ENCODE assay signal across 10 cellular contexts in the genomic region with DNA sequence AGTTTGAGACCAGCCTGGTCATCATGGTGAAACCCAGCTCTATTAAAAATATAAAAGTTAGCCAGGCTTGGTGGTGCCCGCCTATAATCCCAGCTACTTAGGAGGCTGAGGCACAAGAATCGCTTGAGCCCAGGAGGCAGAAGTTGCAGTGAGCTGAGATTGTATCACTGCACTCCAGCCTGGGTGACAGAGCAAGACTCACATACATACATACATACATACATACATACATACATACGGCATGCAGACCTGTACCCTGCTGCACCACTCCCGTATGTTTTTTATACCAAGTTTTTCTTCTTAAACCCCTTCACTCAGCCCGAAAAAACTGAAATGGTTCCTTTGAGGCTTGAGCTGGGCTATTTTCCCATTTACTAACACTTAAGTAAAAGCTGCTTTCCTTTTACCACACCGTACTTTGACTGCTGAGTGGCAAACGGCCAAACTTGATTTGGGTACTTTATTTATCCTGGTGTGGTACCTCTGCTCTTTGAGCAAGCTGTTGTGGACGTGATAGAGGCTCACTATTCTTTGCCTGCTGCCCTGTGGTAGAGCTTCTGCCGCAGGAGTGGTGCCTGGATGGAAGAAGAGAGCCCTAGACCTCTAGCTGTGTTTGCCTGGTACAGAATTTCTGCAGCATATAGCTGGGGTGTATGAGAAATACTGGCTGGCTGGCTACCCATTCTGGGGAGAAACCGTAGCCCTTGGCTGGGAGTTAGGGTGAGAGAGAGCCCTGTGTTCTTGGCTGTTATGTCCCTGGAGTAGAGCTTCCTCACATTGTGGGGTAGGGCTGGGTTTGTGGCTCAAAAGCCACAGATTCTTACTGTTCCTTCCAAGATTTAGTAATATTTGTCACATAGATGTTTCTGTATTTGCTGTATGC. TPM values are rescaled to one million over a fixed set of nuclear protein-coding genes. Genes with fewer than 3 reads are reported as not detected.
DNase-seq lines count a peak whose midpoint lies in the region; ATAC-seq and TF ChIP-seq lines count a peak whose summit lies in the region.
"Had no signal": no experiment of that assay in that cellular context is flagged by ENCODE, and none has a peak within 500 bp of the region (broad histone marks: within the 10 kb centered on the region; RNA-seq: fewer than 3 reads in every experiment).

No MANE protein-coding gene starts in this region.

- no peaks in the 10 kb centered on the region for H3K27me3 ChIP-seq in BE2C
- no peaks in the 10 kb centered on the region for H3K27me3 ChIP-seq in neutrophil
- no peaks in the 10 kb centered on the region for H3K27me3 ChIP-seq in neuronal stem cell (ENCODE audit: control insufficient read depth in 3 of 3, insufficient read depth in 3 of 3, low read depth in 1 of 3, low read length in 3 of 3)
- H3K27me3 ChIP-seq in mesendoderm (ENCODE audit: insufficient read depth, low read length, poor library complexity), result no peaks in the 10 kb centered on the region

- H3K23ac ChIP-seq in neuronal stem cell (ENCODE audit: low read depth, low read length, poor library complexity) (no peak overlapping the region), mesendoderm (ENCODE audit: low read length) (no peak overlapping the region)

- H3K14ac ChIP-seq in neuronal stem cell (ENCODE audit: low read length), result no peak overlapping the region

- H3K4me2 ChIP-seq in neuronal stem cell (ENCODE audit: insufficient read depth, low read length, poor library complexity, severe bottlenecking) (no peak overlapping the region), mesendoderm (ENCODE audit: low read length) (no peak overlapping the region)

- H3K27ac ChIP-seq in neutrophil (peak overlapping the region; percentile 45), neuronal stem cell (replicated peaks; ENCODE audit: low read length) (no peak overlapping the region), mesendoderm (ENCODE audit: low read depth, low read length) (no peak overlapping the region)

- H2BK120ac ChIP-seq in neuronal stem cell (ENCODE audit: low read depth, low read length) (no peak overlapping the region), mesendoderm (ENCODE audit: low read depth, low read length) (no peak overlapping the region)

- H3K4ac ChIP-seq in neuronal stem cell (ENCODE audit: low read length), result no peak overlapping the region
- no peak overlapping the region for H3K4ac ChIP-seq in mesendoderm (ENCODE audit: low read depth, low read length)

- H3K9me3 ChIP-seq in BE2C, result no peaks in the 10 kb centered on the region
- H3K9me3 ChIP-seq in neutrophil, result no peaks in the 10 kb centered on the region
- H3K9me3 ChIP-seq in neuronal stem cell (replicated peaks in 1 of 2; ENCODE audit: control insufficient read depth in 2 of 2, insufficient read depth in 1 of 2, low read depth in 1 of 2, low read length in 2 of 2), result no peaks in the 10 kb centered on the region

- H2BK5ac ChIP-seq in neuronal stem cell (ENCODE audit: low read length) (no peak overlapping the region), mesendoderm (ENCODE audit: low read length) (no peak overlapping the region)

- no peak for ATAC-seq in GM19328 (IDR thresholded peaks at IDR 0.05; ENCODE audit: unreplicated experiment)

- TF ChIP-seq CTCF in BE2C (IDR thresholded peaks at IDR 0.05; ENCODE audit: low read depth, low read length) (no peak), fibroblast of mammary gland (conservative IDR thresholded peaks at IDR 0.05; ENCODE audit: control insufficient read depth, insufficient read depth, low read depth, low read length) (no peak), neutrophil (IDR thresholded peaks at IDR 0.05) (no peak)

- no peak overlapping the region for H2BK12ac ChIP-seq in neuronal stem cell (ENCODE audit: low read length)

- H3K9ac ChIP-seq in neuronal stem cell (ENCODE audit: low read depth, low read length, poor library complexity) (no peak overlapping the region), mesendoderm (ENCODE audit: low read length) (no peak overlapping the region)

- no peak overlapping the region for H4K5ac ChIP-seq in mesendoderm (ENCODE audit: low read length)

- H3K18ac ChIP-seq in neuronal stem cell (ENCODE audit: low read length) (no peak overlapping the region), mesendoderm (ENCODE audit: low read length) (no peak overlapping the region)

- WGBS in neuronal stem cell (ENCODE audit: extremely low coverage in 2 of 2, insufficient read length in 2 of 2, insufficient replicate concordance in 1 of 2), 2 donors, result no CpG with 5 or more reads among the region's 10 CpGs
- WGBS in mesendoderm (ENCODE audit: extremely low coverage, insufficient coverage, low lambda C conversion rate), result no CpG with 5 or more reads among the region's 10 CpGs

- no peak overlapping the region for H2AK5ac ChIP-seq in neuronal stem cell (ENCODE audit: low read depth, low read length)
- no peak overlapping the region for H2AK5ac ChIP-seq in mesendoderm (ENCODE audit: low read length)

- H2AFZ ChIP-seq in neuronal stem cell (ENCODE audit: low read length), result no peak overlapping the region

- no peak overlapping the region; the same call in 1 of the 2 replicates for H3K4me3 ChIP-seq in BE2C (ENCODE audit: low read depth, low read length)
- no peak overlapping the region for H3K4me3 ChIP-seq in fibroblast of mammary gland (ENCODE audit: control insufficient read depth, low read depth, low read length)
- H3K4me3 ChIP-seq in neutrophil (ENCODE audit: low read depth in 1 of 2, low read length in 1 of 2), result no peak overlapping the region
- no peak overlapping the region for H3K4me3 ChIP-seq in neuronal stem cell (ENCODE audit: low read length in 2 of 2)
- H3K4me3 ChIP-seq in mesendoderm (ENCODE audit: low read length), result no peak overlapping the region

- H4K91ac ChIP-seq in neuronal stem cell (ENCODE audit: low read depth, low read length, poor library complexity), result no peak overlapping the region

- H3K56ac ChIP-seq in mesendoderm (ENCODE audit: low read length), result no peak overlapping the region

- DNase-seq in BE2C (peak; percentile 21), NOMO-1 treated with DMSO at 0.1 percent for 48 hours (lab: John Stamatoyannopoulos, UW; ENCODE audit: unreplicated experiment) (peak; percentile 56), fibroblast of mammary gland (ENCODE audit: low read depth) (peak; percentile 34), neuronal stem cell (ENCODE audit: low spot score) (no peak), GOT3 (lab: John Stamatoyannopoulos, UW) (no peak), mesendoderm (no peak)
- DNase-seq: CD4-positive, alpha-beta memory T cell; NCI-H345 had no signal

- H3K79me2 ChIP-seq in mesendoderm (ENCODE audit: control insufficient read depth, insufficient read depth, low read length), result peaks cover 44% of the 10 kb centered on the region

- H3K79me1 ChIP-seq in neuronal stem cell (ENCODE audit: low read depth, low read length), result peaks cover 12% of the 10 kb centered on the region
- peaks cover 8% of the 10 kb centered on the region for H3K79me1 ChIP-seq in mesendoderm (ENCODE audit: low read length)

- H2BK15ac ChIP-seq in neuronal stem cell (ENCODE audit: low read length), result no peak overlapping the region
- no peak overlapping the region for H2BK15ac ChIP-seq in mesendoderm (replicated peaks; ENCODE audit: low read depth)

- H3K4me1 ChIP-seq in BE2C (peaks cover 15% of the 10 kb centered on the region), neutrophil (ENCODE audit: control insufficient read depth in 1 of 2, insufficient read depth in 1 of 2, low read depth in 1 of 2, low read length in 1 of 2) (peaks cover 8 to 18% of the 10 kb centered on the region in 2 experiments), neuronal stem cell (ENCODE audit: control insufficient read depth in 2 of 2, insufficient read depth in 1 of 2, low read depth in 1 of 2, low read length in 2 of 2) (no peaks in the 10 kb centered on the region), mesendoderm (ENCODE audit: control insufficient read depth, low read depth, low read length) (no peaks in the 10 kb centered on the region)

- no peak overlapping the region for H4K8ac ChIP-seq in neuronal stem cell (ENCODE audit: low read depth, low read length)
- H4K8ac ChIP-seq in mesendoderm (ENCODE audit: low read depth, low read length), result no peak overlapping the region

- H3K36me3 ChIP-seq in BE2C (no peaks in the 10 kb centered on the region; the same call in 1 of the 2 replicates), neutrophil (no peaks in the 10 kb centered on the region), neuronal stem cell (replicated peaks in 1 of 2; ENCODE audit: control insufficient read depth in 2 of 2, insufficient read depth in 2 of 2, low read length in 2 of 2) (peaks cover 0 to 2% of the 10 kb centered on the region in 2 donors), mesendoderm (ENCODE audit: control insufficient read depth, insufficient read depth, low read length) (no peaks in the 10 kb centered on the region)

RNA-seq across cellular contexts. Expression of a gene that starts 19.4 kb away (rescaled TPM):
- polyA plus RNA-seq in BE2C (2012; ENCODE audit: insufficient read depth, insufficient read length, low read depth), result 7.4 TPM
- 23.5 TPM for polyA plus RNA-seq in neuronal stem cell (2013, experiment 1 of 2)
- 22.8 TPM for polyA plus RNA-seq in neuronal stem cell (2013, experiment 2 of 2)
- 43.7 TPM for polyA plus RNA-seq in mesendoderm (2013, experiment 1 of 2)
- 44.0 TPM for polyA plus RNA-seq in mesendoderm (2013, experiment 2 of 2)

RNA-seq across cellular contexts. Expression of a gene that starts 28.3 kb away (rescaled TPM):
- 30.9 TPM for polyA plus RNA-seq in BE2C (2012; ENCODE audit: insufficient read depth, insufficient read length, low read depth)
- 24.4 TPM for polyA plus RNA-seq in neuronal stem cell (2013, experiment 1 of 2)
- polyA plus RNA-seq in neuronal stem cell (2013, experiment 2 of 2), result 24.2 TPM
- 45.3 TPM for polyA plus RNA-seq in mesendoderm (2013, experiment 1 of 2)
- 44.5 TPM for polyA plus RNA-seq in mesendoderm (2013, experiment 2 of 2)

Comparison
In these comparisons a context has a peak if more than half of its experiments do, and no peak if none do; other contexts are left out.
1. DNase-seq: peak in BE2C (single experiment), NOMO-1 treated with DMSO at 0.1 percent for 48 hours (single experiment) and fibroblast of mammary gland (single experiment); none in neuronal stem cell (single experiment), GOT3 (single experiment) and mesendoderm (single experiment).